25 cellular contexts compared by ENCODE assay signal in genomic region chr4:136865591-136865990, GRCh38.
"Had no signal": no experiment of that assay in that cellular context is flagged by ENCODE, and none has a peak within 500 bp of the region (broad histone marks: within the 10 kb centered on the region; RNA-seq: fewer than 3 reads in every experiment).

No MANE protein-coding gene starts in this region.

- H3K4me3 ChIP-seq: hepatocyte, left ventricle myocardium inferior, testis, uterus had no signal

- H3K9me3 ChIP-seq: left ventricle myocardium inferior, testis, uterus had no signal

- H2AFZ ChIP-seq: hepatocyte had no signal

- H3K36me3 ChIP-seq: brain microvascular endothelial cell, left ventricle myocardium inferior, uterus had no signal

- H3K27me3 ChIP-seq: brain microvascular endothelial cell, hepatocyte, testis, uterus had no signal

- DNase-seq: activated CD4-positive, alpha-beta T cell treated with anti-CD3 and anti-CD28 coated beads, Interleukin-2, amount 10 ng/mL, durations not matched to agents 7 days and 5 days; activated CD8-positive, alpha-beta memory T cell treated with anti-CD3 and anti-CD28 coated beads, Interleukin-2, amount 10 ng/mL, durations not matched to agents 7 days and 5 days; activated CD8-positive, alpha-beta T cell treated with anti-CD3 and anti-CD28 coated beads for 36 hours; activated effector memory CD4-positive, alpha-beta T cell treated with anti-CD3 and anti-CD28 coated beads, Interleukin-2, amount 50 U/mL, for 16 hours; activated naive CD4-positive, alpha-beta T cell treated with anti-CD3 and anti-CD28 coated beads, Interleukin-2, amount 10 ng/mL, durations not matched to agents 7 days and 5 days; activated T-cell treated with anti-CD3 and anti-CD28 coated beads for 4 hours; anterior cingulate cortex; brain microvascular endothelial cell; dermis blood vessel endothelial cell; effector memory CD4-positive, alpha-beta T cell; glutamatergic neuron; immature natural killer cell; left ventricle myocardium inferior; nephron progenitor cell; nucleus accumbens; posterior cingulate gyrus; retina; stimulated activated CD4-positive, alpha-beta T cell treated with anti-CD3 and anti-CD28 coated beads, Interleukin-2, amount 100 ng/mL, for 48 hours; stimulated activated CD8-positive, alpha-beta memory T cell treated with anti-CD3 and anti-CD28 coated beads, Interleukin-4, amount 100 ng/mL, for 48 hours; stimulated activated naive B cell treated with anti-CD40 and anti-IgM and Interleukin-4, amounts not matched to agents 10 μg/mL and 1 μg/mL and 100 μg/mL, for 72 hours; testis; trophoblast cell; uterus had no signal

- H3K4me1 ChIP-seq: testis had no signal

- H3K27ac ChIP-seq: brain microvascular endothelial cell, hepatocyte, left ventricle myocardium inferior, testis, uterus, VCaP had no signal
